ENCODE assay signal across 8 cellular contexts in genomic region chr15:88913017-88913849, GRCh38. TPM values are rescaled to one million over a fixed set of nuclear protein-coding genes. Genes with fewer than 3 reads are reported as not detected.
DNase-seq lines count a peak whose midpoint lies in the region; ATAC-seq lines count a peak whose summit lies in the region.

TSS of gene MFGE8 (minus strand) at chr15:88913379. CDS start at chr15:88913319, 60 bp downstream.

- H3K4me3 Mint-ChIP-seq in activated T-helper 2 cell treated with anti-CD3 and anti-CD28 coated beads, Interferon-gamma antibody, Interleukin-2, Interleukin-4, amounts not matched to agents 10 μg/mL and 5 μg/mL and 100 μg/mL, durations not matched to agents 14 hours and 24 hours and 36 hours (ENCODE audit: low read depth): peak within 1 kb of the TSS; percentile 93
- peak within 1 kb of the TSS; percentile 94 for H3K4me3 Mint-ChIP-seq in natural killer cell treated with Interleukin-12 subunit alpha and Interleukin-12 subunit beta and Interleukin-15 and Interleukin-18, amount 100 ng/mL, for 72 hours

- ATAC-seq in GM19035 (IDR thresholded peaks at IDR 0.05; ENCODE audit: unreplicated experiment) (peak; percentile 87), HG03196 (IDR thresholded peaks at IDR 0.05; ENCODE audit: unreplicated experiment) (peak; percentile 79)
- peak; percentile 90 to 93 for ATAC-seq in natural killer cell treated with Interleukin-12 subunit alpha and Interleukin-12 subunit beta and Interleukin-15 and Interleukin-18, amount 100 ng/mL, for 72 hours
- ATAC-seq in stimulated activated naive CD8-positive, alpha-beta T cell treated with anti-CD3 and anti-CD28 coated beads, Interleukin-15, Interleukin-2, amounts not matched to agents 100 U/mL and 50 U/mL, for 24 hours: peak; percentile 87

- H3K27me3 Mint-ChIP-seq in activated T-helper 2 cell treated with anti-CD3 and anti-CD28 coated beads, Interferon-gamma antibody, Interleukin-2, Interleukin-4, amounts not matched to agents 10 μg/mL and 5 μg/mL and 100 μg/mL, durations not matched to agents 14 hours and 24 hours and 36 hours (ENCODE audit: low read depth): peaks cover 4% of the 10 kb centered on the region
- H3K27me3 Mint-ChIP-seq in natural killer cell treated with Interleukin-12 subunit alpha and Interleukin-12 subunit beta and Interleukin-15 and Interleukin-18, amount 100 ng/mL, for 72 hours: peaks cover 5 to 12% of the 10 kb centered on the region in 2 donors

- intact Hi-C loops in activated T-helper 2 cell treated with anti-CD3 and anti-CD28 coated beads, Interferon-gamma antibody, Interleukin-2, Interleukin-4, amounts not matched to agents 10 μg/mL and 5 μg/mL and 100 μg/mL, durations not matched to agents 14 hours and 24 hours and 36 hours (cut with micrococcal nuclease): loop anchor here (2.0 kb wide), 1 partner anchor 18 kb away; the partner anchor contains the start of gene HAPLN3

- H3K36me3 Mint-ChIP-seq in activated T-helper 2 cell treated with anti-CD3 and anti-CD28 coated beads, Interferon-gamma antibody, Interleukin-2, Interleukin-4, amounts not matched to agents 10 μg/mL and 5 μg/mL and 100 μg/mL, durations not matched to agents 14 hours and 24 hours and 36 hours (ENCODE audit: low read depth): no peaks in the 10 kb centered on the region
- no peaks in the 10 kb centered on the region for H3K36me3 Mint-ChIP-seq in natural killer cell treated with Interleukin-12 subunit alpha and Interleukin-12 subunit beta and Interleukin-15 and Interleukin-18, amount 100 ng/mL, for 72 hours

- DNase-seq in AG08396 (ENCODE audit: low spot score): peak; percentile 87
- DNase-seq in RKO (ENCODE audit: low spot score): peak; percentile 71
- peak; percentile 69 for DNase-seq in activated T-helper 2 cell treated with anti-CD3 and anti-CD28 coated beads, Interferon-gamma antibody, Interleukin-2, Interleukin-4, amounts not matched to agents 10 μg/mL and 5 μg/mL and 100 μg/mL, durations not matched to agents 14 hours and 24 hours and 36 hours (ENCODE audit: low spot score)
- DNase-seq in fibroblast of peridontal ligament (ENCODE audit: extremely low read depth): peak; percentile 30
- DNase-seq in natural killer cell treated with Interleukin-12 subunit alpha and Interleukin-12 subunit beta and Interleukin-15 and Interleukin-18, amount 100 ng/mL, for 72 hours (ENCODE audit: low spot score): peak; percentile 79
- DNase-seq in stimulated activated naive CD8-positive, alpha-beta T cell treated with anti-CD3 and anti-CD28 coated beads, Interleukin-15, Interleukin-2, amounts not matched to agents 100 U/mL and 50 U/mL, for 24 hours: peak; percentile 86

- peak within 1 kb of the TSS; percentile 79 for H3K27ac Mint-ChIP-seq in activated T-helper 2 cell treated with anti-CD3 and anti-CD28 coated beads, Interferon-gamma antibody, Interleukin-2, Interleukin-4, amounts not matched to agents 10 μg/mL and 5 μg/mL and 100 μg/mL, durations not matched to agents 14 hours and 24 hours and 36 hours
- H3K27ac Mint-ChIP-seq in natural killer cell treated with Interleukin-12 subunit alpha and Interleukin-12 subunit beta and Interleukin-15 and Interleukin-18, amount 100 ng/mL, for 72 hours: peak within 1 kb of the TSS; percentile 42 to 87

- H3K4me1 Mint-ChIP-seq in activated T-helper 2 cell treated with anti-CD3 and anti-CD28 coated beads, Interferon-gamma antibody, Interleukin-2, Interleukin-4, amounts not matched to agents 10 μg/mL and 5 μg/mL and 100 μg/mL, durations not matched to agents 14 hours and 24 hours and 36 hours (ENCODE audit: low read depth): peaks cover 16% of the 10 kb centered on the region
- peaks cover 10 to 13% of the 10 kb centered on the region in 2 donors for H3K4me1 Mint-ChIP-seq in natural killer cell treated with Interleukin-12 subunit alpha and Interleukin-12 subunit beta and Interleukin-15 and Interleukin-18, amount 100 ng/mL, for 72 hours (ENCODE audit: low read depth in 2 of 2)

- no peaks in the 10 kb centered on the region for H3K9me3 Mint-ChIP-seq in activated T-helper 2 cell treated with anti-CD3 and anti-CD28 coated beads, Interferon-gamma antibody, Interleukin-2, Interleukin-4, amounts not matched to agents 10 μg/mL and 5 μg/mL and 100 μg/mL, durations not matched to agents 14 hours and 24 hours and 36 hours
- no peaks in the 10 kb centered on the region for H3K9me3 Mint-ChIP-seq in natural killer cell treated with Interleukin-12 subunit alpha and Interleukin-12 subunit beta and Interleukin-15 and Interleukin-18, amount 100 ng/mL, for 72 hours

RNA-seq across cellular contexts. Expression of gene MFGE8, which starts in this region (rescaled TPM):
- total RNA-seq in activated T-helper 2 cell treated with anti-CD3 and anti-CD28 coated beads, Interferon-gamma antibody, Interleukin-2, Interleukin-4, amounts not matched to agents 10 μg/mL and 5 μg/mL and 100 μg/mL, durations not matched to agents 14 hours and 24 hours and 36 hours: 13.4 and 13.7 TPM in 2 replicates
- total RNA-seq in natural killer cell treated with Interleukin-12 subunit alpha and Interleukin-12 subunit beta and Interleukin-15 and Interleukin-18, amount 100 ng/mL, for 72 hours: 10 to 100 TPM; 10.9 to 46.2 TPM

Comparison
In these comparisons a context has a peak if more than half of its experiments do, and no peak if none do; other contexts are left out.
1. Peak in every context shown above with its lines: DNase-seq and ATAC-seq.
2. DNase-seq: peak in every context shown above with its lines; median percentile 87 in AG08396; 86 in stimulated activated naive CD8-positive, alpha-beta T cell treated with anti-CD3 and anti-CD28 coated beads, Interleukin-15, Interleukin-2, amounts not matched to agents 100 U/mL and 50 U/mL, for 24 hours; 79 in natural killer cell treated with Interleukin-12 subunit alpha and Interleukin-12 subunit beta and Interleukin-15 and Interleukin-18, amount 100 ng/mL, for 72 hours; 71 in RKO; 69 in activated T-helper 2 cell treated with anti-CD3 and anti-CD28 coated beads, Interferon-gamma antibody, Interleukin-2, Interleukin-4, amounts not matched to agents 10 μg/mL and 5 μg/mL and 100 μg/mL, durations not matched to agents 14 hours and 24 hours and 36 hours; 30 in fibroblast of peridontal ligament.